Comparison of ENCODE assay signal across 22 cellular contexts in genomic region chr2:144554811-144555210, GRCh38.
"Had no signal": no experiment of that assay in that cellular context is flagged by ENCODE, and none has a peak within 500 bp of the region (broad histone marks: within the 10 kb centered on the region; RNA-seq: fewer than 3 reads in every experiment).

No MANE protein-coding gene starts in this region.

- H3K27ac ChIP-seq: heart left ventricle, transverse colon had no signal

- H3K4me3 Mint-ChIP-seq: activated CD4-positive, alpha-beta T cell treated with anti-CD3 and anti-CD28 coated beads, Interleukin-2, amount 10 ng/mL, durations not matched to agents 24 days and 14 days; activated CD8-positive, alpha-beta T cell treated with anti-CD3 and anti-CD28 coated beads, Interleukin-2, amount 10 ng/mL, durations not matched to agents 7 days and 5 days; activated naive CD4-positive, alpha-beta T cell treated with anti-CD3 and anti-CD28 coated beads, Interleukin-2, amount 50 U/mL, for 24 hours; central memory CD8-positive, alpha-beta T cell; immature natural killer cell; nephron had no signal

- H3K36me3 Mint-ChIP-seq: activated naive CD4-positive, alpha-beta T cell treated with anti-CD3 and anti-CD28 coated beads, Interleukin-2, amount 50 U/mL, for 24 hours; immature natural killer cell had no signal

- H3K36me3 ChIP-seq: heart left ventricle, transverse colon had no signal

- H3K27ac Mint-ChIP-seq: activated CD4-positive, alpha-beta T cell treated with anti-CD3 and anti-CD28 coated beads, Interleukin-2, amount 10 ng/mL, durations not matched to agents 24 days and 14 days; activated CD8-positive, alpha-beta T cell treated with anti-CD3 and anti-CD28 coated beads, Interleukin-2, amount 10 ng/mL, durations not matched to agents 7 days and 5 days; activated naive CD4-positive, alpha-beta T cell treated with anti-CD3 and anti-CD28 coated beads, Interleukin-2, amount 50 U/mL, for 24 hours; immature natural killer cell; nephron had no signal

- H3K4me3 ChIP-seq: heart left ventricle, transverse colon had no signal

- H3K27me3 ChIP-seq: heart left ventricle, transverse colon had no signal

- H3K9me3 ChIP-seq: heart left ventricle, transverse colon had no signal

- H3K27me3 Mint-ChIP-seq: central memory CD8-positive, alpha-beta T cell had no signal

- H3K4me1 ChIP-seq: transverse colon had no signal

- H3K9me3 Mint-ChIP-seq: activated CD4-positive, alpha-beta T cell treated with anti-CD3 and anti-CD28 coated beads, Interleukin-2, amount 10 ng/mL, durations not matched to agents 24 days and 14 days; activated naive CD4-positive, alpha-beta T cell treated with anti-CD3 and anti-CD28 coated beads, Interleukin-2, amount 50 U/mL, for 24 hours; central memory CD8-positive, alpha-beta T cell; immature natural killer cell had no signal

- DNase-seq: activated CD4-positive, alpha-beta T cell treated with anti-CD3 and anti-CD28 coated beads, Interleukin-2, amount 10 ng/mL, durations not matched to agents 24 days and 14 days; activated CD4-positive, CD25-positive, alpha-beta regulatory T cell; activated CD8-positive, alpha-beta memory T cell treated with anti-CD3 and anti-CD28 coated beads, Interleukin-2, amount 50 U/mL, for 4 hours; activated CD8-positive, alpha-beta T cell treated with anti-CD3 and anti-CD28 coated beads, Interleukin-2, amount 10 ng/mL, durations not matched to agents 7 days and 5 days; activated effector memory CD4-positive, alpha-beta T cell treated with anti-CD3 and anti-CD28 coated beads, Interleukin-2, amount 50 U/mL, for 16 hours; activated T-cell treated with anti-CD3 and anti-CD28 coated beads, Interleukin-2, amount 50 U/mL, for 48 hours; cortex of kidney; effector CD8-positive, alpha-beta T cell; heart left ventricle; immature natural killer cell; mesendoderm; nucleus accumbens; posterior cingulate gyrus; retina; small intestine; stimulated activated CD4-positive, alpha-beta T cell treated with anti-CD3 and anti-CD28 coated beads, Interleukin-4, amount 100 ng/mL, for 4 hours; stimulated activated CD8-positive, alpha-beta memory T cell treated with anti-CD3 and anti-CD28 coated beads, Interleukin-4, amount 100 ng/mL, for 48 hours; stimulated activated naive CD8-positive, alpha-beta T cell treated with anti-CD3 and anti-CD28 coated beads, Interleukin-15, Interleukin-2, amounts not matched to agents 100 U/mL and 50 U/mL, for 24 hours; transverse colon had no signal

- H3K4me1 Mint-ChIP-seq: activated CD4-positive, alpha-beta T cell treated with anti-CD3 and anti-CD28 coated beads, Interleukin-2, amount 10 ng/mL, durations not matched to agents 24 days and 14 days; activated naive CD4-positive, alpha-beta T cell treated with anti-CD3 and anti-CD28 coated beads, Interleukin-2, amount 50 U/mL, for 24 hours; central memory CD8-positive, alpha-beta T cell had no signal
